ENCODE assay signal across 8 cellular contexts in the genomic region with DNA sequence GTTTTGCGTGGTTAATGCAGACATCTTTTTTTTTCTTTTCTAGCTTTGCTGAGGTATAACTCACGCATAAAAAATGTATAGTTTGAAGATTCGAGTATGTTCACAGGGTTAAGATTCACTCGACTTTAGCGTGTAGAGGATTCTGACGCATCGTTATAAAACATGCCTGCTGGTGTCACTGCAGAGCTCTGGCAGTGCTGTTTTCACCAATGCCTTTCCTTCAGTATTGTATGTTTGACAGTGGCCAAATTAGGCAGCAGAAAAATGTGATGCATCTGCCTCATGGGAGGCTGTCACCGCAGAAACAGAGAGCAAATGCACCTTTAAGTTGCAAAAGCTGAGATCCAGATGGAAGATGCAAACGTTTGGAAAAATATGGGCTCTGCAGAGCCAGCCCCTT. TPM values are rescaled to one million over a fixed set of nuclear protein-coding genes. Genes with fewer than 3 reads are reported as not detected.
DNase-seq lines count a peak whose midpoint lies in the region; ATAC-seq and TF ChIP-seq lines count a peak whose summit lies in the region.

No MANE protein-coding gene starts in this region.

- H3K9me3 ChIP-seq in A673 (ENCODE audit: low read depth, low read length, poor library complexity, severe bottlenecking) (no peaks in the 10 kb centered on the region), PC-3 (ENCODE audit: low read length) (no peaks in the 10 kb centered on the region)

- H3K4me3 ChIP-seq in A673 (ENCODE audit: low read depth, low read length, poor library complexity, severe bottlenecking) (no peak overlapping the region), PC-3 (ENCODE audit: low read length) (no peak overlapping the region), choroid plexus epithelial cell (ENCODE audit: low read depth, low read length) (no peak overlapping the region)

- H3K27me3 ChIP-seq in A673 (replicated peaks; ENCODE audit: insufficient read depth, low read depth, low read length, poor library complexity) = peaks cover 6% of the 10 kb centered on the region
- H3K27me3 ChIP-seq in PC-3 (ENCODE audit: low read length) = no peaks in the 10 kb centered on the region

- ATAC-seq in PC-3 = peak; percentile 85
- no peak for ATAC-seq in HG03025 (IDR thresholded peaks at IDR 0.05; ENCODE audit: low FRiP score, unreplicated experiment)
- ATAC-seq in HG02642 (IDR thresholded peaks at IDR 0.05; ENCODE audit: poor library complexity, unreplicated experiment) = no peak

- H3K36me3 ChIP-seq in A673 (ENCODE audit: insufficient read depth, low read length, poor library complexity, severe bottlenecking) = no peaks in the 10 kb centered on the region
- H3K36me3 ChIP-seq in PC-3 (ENCODE audit: low read depth, low read length) = no peaks in the 10 kb centered on the region

- intact Hi-C loops in A673 (cut with micrococcal nuclease; ENCODE audit: unreplicated experiment) (loop anchor here (1.0 to 5.0 kb wide), 2 partner anchors 225 to 268 kb away; no protein-coding TSS in a partner anchor), PC-3 (cut with micrococcal nuclease) (loop anchor here (1.0 to 2.0 kb wide), 5 partner anchors 60 to 291 kb away; no protein-coding TSS in a partner anchor), posterior cingulate gyrus (cut with DNase I) (loop anchor here (1.0 kb wide), 1 partner anchor 225 kb away; no protein-coding TSS in a partner anchor)

- CTCF ChIA-PET in A673 (lab: Charles Lee) = interaction anchor here (1.0 to 1.6 kb wide), 2 partner anchors 225 to 268 kb away, joined by 3 to 14 read pairs; no protein-coding TSS in a partner anchor
- CTCF ChIA-PET in PC-3 (lab: Charles Lee) = interaction anchor here (0.5 to 3.2 kb wide), 7 partner anchors 58 to 587 kb away, joined by 3 to 32 read pairs (median 4); no protein-coding TSS in a partner anchor

- DNase-seq in A673 (ENCODE audit: low spot score) (peak; percentile 62), PC-3 (peak; percentile 90), choroid plexus epithelial cell (ENCODE audit: low read depth) (peak; percentile 61), posterior cingulate gyrus (peak in 7 of 10 donors; percentile 27 to 86 (median 50)), T1000 (lab: John Stamatoyannopoulos, UW) (no peak)

- peak overlapping the region; percentile 13; the same call in 1 of the 2 replicates for H3K9ac ChIP-seq in PC-3 (ENCODE audit: low read length)

- H3F3A ChIP-seq in PC-3 (ENCODE audit: low read length, unreplicated experiment) = no peaks in the 10 kb centered on the region

- POLR2A ChIA-PET in A673 (lab: Charles Lee; ENCODE audit: low non-redundant PET) (no interaction called here), PC-3 (lab: Charles Lee; ENCODE audit: unreplicated experiment) (interaction anchor here (0.5 to 0.7 kb wide), 2 partner anchors 19 to 303 kb away, joined by 5 read pairs; no protein-coding TSS in a partner anchor)

- peak overlapping the region; percentile 57 for H2AFZ ChIP-seq in PC-3 (ENCODE audit: low read length)

- BruUV-seq in A673 (replicated peaks; lab: Mats Ljungman, UMichigan) (no TSS peak), PC-3 (replicated peaks; lab: Mats Ljungman, UMichigan) (no TSS peak)

- no peaks in the 10 kb centered on the region for H4K20me1 ChIP-seq in PC-3 (ENCODE audit: low read length)

- no peaks in the 10 kb centered on the region for H3K9me2 ChIP-seq in PC-3 (replicated peaks; ENCODE audit: low read length)

- H3K27ac ChIP-seq in A673 (ENCODE audit: low read depth, low read length, poor library complexity, severe bottlenecking) (no peak overlapping the region), PC-3 (ENCODE audit: low read length) (peak overlapping the region; percentile 41)

- TF ChIP-seq CTCF in A673 (conservative IDR thresholded peaks at IDR 0.05; ENCODE audit: low read depth, low read length) (peak; percentile 69), GM12874 (IDR thresholded peaks at IDR 0.05; ENCODE audit: insufficient read depth, low read depth, low read length) (peak; percentile 68), PC-3 (conservative IDR thresholded peaks at IDR 0.05; ENCODE audit: low read depth, low read length) (peak; percentile 89), choroid plexus epithelial cell (conservative IDR thresholded peaks at IDR 0.05; ENCODE audit: low read depth, low read length) (peak; percentile 70)

- H3K4me1 ChIP-seq in A673 (ENCODE audit: insufficient read depth, low read length, poor library complexity, severe bottlenecking) (no peaks in the 10 kb centered on the region), PC-3 (ENCODE audit: insufficient read depth, low read length) (peaks cover 50% of the 10 kb centered on the region)

- no peaks in the 10 kb centered on the region for H3K79me2 ChIP-seq in PC-3 (ENCODE audit: low read length)

- H3K4me2 ChIP-seq in PC-3 (ENCODE audit: low read length) = peak overlapping the region; percentile 9; the same call in 1 of the 2 replicates

RNA-seq across cellular contexts. Expression of a gene that starts 18.0 kb away (rescaled TPM):
- total RNA-seq in A673 (2021) (3.1 and 4.0 TPM in 2 replicates), PC-3 (2014; rRNA removed) (0.52 and 2.1 TPM in 2 replicates)

RNA-seq across cellular contexts. Expression of a gene that starts 42.6 kb away (rescaled TPM):
- total RNA-seq in A673 (2021) = 148 and 158 TPM in 2 replicates
- total RNA-seq in PC-3 (2014; rRNA removed) = 170 and 217 TPM in 2 replicates

RNA-seq across cellular contexts. Expression of a gene that starts 48.3 kb away (rescaled TPM):
- not detected in 2 replicates for total RNA-seq in A673 (2021)
- 0.18 and 0.23 TPM in 2 replicates for total RNA-seq in PC-3 (2014; rRNA removed)
